In genomic region chr22:50659711-50660110, GRCh38 we compare ENCODE assay signal across 2 cellular contexts. TPM values are rescaled to one million over a fixed set of nuclear protein-coding genes. Genes with fewer than 3 reads are reported as not detected.
"Had no signal": no experiment of that assay in that cellular context is flagged by ENCODE, and none has a peak within 500 bp of the region (broad histone marks: within the 10 kb centered on the region; RNA-seq: fewer than 3 reads in every experiment).

No MANE protein-coding gene starts in this region.

RNA-seq across cellular contexts. Expression of gene SHANK3, which starts 12.9 kb away (rescaled TPM):
- total RNA-seq: activated B cell treated with CpG ODN at 0.5 μM for 24 hours; T-helper 1 cell treated with Interleukin-12 subunit alpha and Interleukin-12 subunit beta and Interleukin-4 antibody, amounts not matched to agents 30 ng/mL and 1 ng/mL, for 36 hours had no signal
